In genomic region chr11:68076371-68077042, GRCh38 we compare ENCODE assay signal across 12 cellular contexts. TPM values are rescaled to one million over a fixed set of nuclear protein-coding genes. Genes with fewer than 3 reads are reported as not detected.
DNase-seq lines count a peak whose midpoint lies in the region; ATAC-seq, FAIRE-seq and TF ChIP-seq lines count a peak whose summit lies in the region.
"Had no signal": no experiment of that assay in that cellular context is flagged by ENCODE, and none has a peak within 500 bp of the region (broad histone marks: within the 10 kb centered on the region; RNA-seq: fewer than 3 reads in every experiment).

No MANE protein-coding gene starts in this region.

- peak; percentile 34; the same call in 1 of the 2 replicates for TF ChIP-seq CTCF in BE2C (IDR thresholded peaks at IDR 0.05; ENCODE audit: low read depth, low read length)
- TF ChIP-seq CTCF in HCT116 (IDR thresholded peaks at IDR 0.05 in 2 of 3, conservative IDR thresholded peaks at IDR 0.05 in 1 of 3; ENCODE audit: borderline replicate concordance in 1 of 3, insufficient read depth in 1 of 3, low read depth in 2 of 3, low read length in 2 of 3), result peak in 1 of 3 experiments; percentile 3; a peak in 1 of 6 replicates
- peak; percentile 52 for TF ChIP-seq CTCF in brain microvascular endothelial cell (IDR thresholded peaks at IDR 0.05; ENCODE audit: low read depth, low read length, missing control alignments)
- peak; percentile 80 for TF ChIP-seq CTCF in HepG2 (CRISPR knock-in tag; IDR thresholded peaks at IDR 0.05)

- H3K27me3 ChIP-seq in BE2C, result no peaks in the 10 kb centered on the region
- H3K27me3 ChIP-seq in HCT116 (ENCODE audit: insufficient read depth, low read length), result no peaks in the 10 kb centered on the region
- no peaks in the 10 kb centered on the region for H3K27me3 ChIP-seq in brain microvascular endothelial cell (replicated peaks)
- H3K27me3 ChIP-seq in HepG2 (ENCODE audit: control insufficient read depth in 1 of 2, insufficient read depth in 2 of 2, low read length in 2 of 2), result no peaks in the 10 kb centered on the region
- no peaks in the 10 kb centered on the region for H3K27me3 ChIP-seq in SJCRH30
- H3K27me3 ChIP-seq: MG63 had no signal

- no TSS peak for BruUV-seq in HCT116 (replicated peaks; lab: Mats Ljungman, UMichigan)
- no TSS peak for BruUV-seq in HepG2 (replicated peaks; lab: Mats Ljungman, UMichigan)

- no peak overlapping the region for H3K27ac ChIP-seq in HCT116 (ENCODE audit: low read depth, low read length)
- no peak overlapping the region for H3K27ac ChIP-seq in brain microvascular endothelial cell
- H3K27ac ChIP-seq in HepG2 (ENCODE audit: extremely low read length, insufficient read depth, low read length), result no peak overlapping the region
- no peak overlapping the region for H3K27ac ChIP-seq in SJCRH30

- H3K36me3 ChIP-seq in BE2C (peaks cover 16% of the 10 kb centered on the region), HCT116 (ENCODE audit: control insufficient read depth in 1 of 2, insufficient read depth in 2 of 2, low read length in 2 of 2) (peaks cover 3 to 16% of the 10 kb centered on the region in 2 experiments; a peak in 2 of 4 replicates), brain microvascular endothelial cell (replicated peaks) (no peaks in the 10 kb centered on the region), HepG2 (replicated peaks in 1 of 2; ENCODE audit: control insufficient read depth in 1 of 2, insufficient read depth in 2 of 2, low read length in 2 of 2) (peaks cover 43 to 86% of the 10 kb centered on the region in 2 experiments), SJCRH30 (peaks cover 5% of the 10 kb centered on the region)
- H3K36me3 ChIP-seq: MG63 had no signal

- RAD21 ChIA-PET in HCT116 (lab: Charles Lee; ENCODE audit: low non-redundant PET in 1 of 2, low total read pairs in 2 of 2, uncharacterized antibody in 2 of 2, unreplicated experiment in 2 of 2), result no interaction called here

- no peaks in the 10 kb centered on the region for H3K9me2 ChIP-seq in HCT116 (ENCODE audit: insufficient read depth)

- H3K9me3 ChIP-seq in BE2C (no peaks in the 10 kb centered on the region), HCT116 (ENCODE audit: control insufficient read depth in 1 of 2, insufficient read depth in 1 of 2, low read depth in 1 of 2, low read length in 2 of 2) (no peaks in the 10 kb centered on the region), HepG2 (ENCODE audit: low read length) (no peaks in the 10 kb centered on the region), SJCRH30 (replicated peaks) (no peaks in the 10 kb centered on the region)
- H3K9me3 ChIP-seq: MG63 had no signal

- TF ChIP-seq EP300 in HepG2 (IDR thresholded peaks at IDR 0.05; ENCODE audit: low read depth in 2 of 2, low read length in 2 of 2) (no peak), HepG2 (CRISPR knock-in tag; IDR thresholded peaks at IDR 0.05; ENCODE audit: borderline replicate concordance) (no peak)

- FAIRE-seq in HepG2 (lab: Jason Lieb, UNC), result no peak

- no peak overlapping the region for H3K4me3 ChIP-seq in BE2C (ENCODE audit: low read depth, low read length)
- H3K4me3 ChIP-seq in HCT116 (replicated peaks in 1 of 2; ENCODE audit: low read depth in 1 of 2, low read length in 2 of 2), result no peak overlapping the region
- H3K4me3 ChIP-seq in brain microvascular endothelial cell (ENCODE audit: low read depth, low read length), result no peak overlapping the region
- H3K4me3 ChIP-seq in HepG2 (replicated peaks in 1 of 3; ENCODE audit: insufficient read depth in 1 of 3, low read depth in 2 of 3, low read length in 3 of 3), result no peak overlapping the region
- no peak overlapping the region for H3K4me3 ChIP-seq in SJCRH30
- H3K4me3 ChIP-seq: lung, MG63 had no signal

- POLR2A ChIA-PET in HCT116 (lab: Charles Lee), result no interaction called here
- POLR2A ChIA-PET in HepG2 (lab: Yijun Ruan, JAX), result no interaction called here

- intact Hi-C loops in HCT116 (cut with micrococcal nuclease) (no loop called here), HepG2 (cut with micrococcal nuclease; ENCODE audit: unreplicated experiment) (loop anchor here (5.0 kb wide), 1 partner anchor 131 kb away; no protein-coding TSS in a partner anchor), posterior vena cava (cut with DNase I) (no loop called here)

- 70% methylated on average over 11 of the region's 11 CpGs for WGBS in HepG2 (ENCODE audit: low lambda C conversion rate)

- H3K4me1 ChIP-seq in BE2C (no peaks in the 10 kb centered on the region), HCT116 (ENCODE audit: control insufficient read depth in 1 of 2, insufficient read depth in 2 of 2, low read length in 2 of 2) (no peaks in the 10 kb centered on the region; a peak in 1 of 4 replicates), HepG2 (ENCODE audit: insufficient read depth, low read length) (peaks cover 35% of the 10 kb centered on the region), SJCRH30 (no peaks in the 10 kb centered on the region)

- ATAC-seq in HCT116 (no peak), HepG2 (peak; percentile 69), GM21717 (IDR thresholded peaks at IDR 0.05; ENCODE audit: unreplicated experiment) (no peak)
- ATAC-seq: activated naive CD8-positive, alpha-beta T cell treated with anti-CD3 and anti-CD28 coated beads, Interleukin-2, amount 50 U/mL, for 24 hours had no signal

- CTCF ChIA-PET in HCT116 (lab: Charles Lee), result no interaction called here
- CTCF ChIA-PET in HepG2 (lab: Yijun Ruan, JAX; ENCODE audit: low intra/inter-chr PET ratio, low total read pairs), result interaction anchor here (1.4 kb wide), 1 partner anchor 130 kb away, joined by 5 read pairs; no protein-coding TSS in a partner anchor

- H3K79me2 ChIP-seq in HCT116 (ENCODE audit: insufficient read depth, low read length) (peaks cover 8% of the 10 kb centered on the region; the same call in 1 of the 2 replicates), HepG2 (ENCODE audit: insufficient read depth, low read length) (peaks cover 65% of the 10 kb centered on the region)

- DNase-seq in BE2C (peak; percentile 19), HCT116 (ENCODE audit: low read depth, low spot score) (no peak), brain microvascular endothelial cell (no peak), HepG2 (ENCODE audit: low spot score) (peak; percentile 33), SJCRH30 (no peak), posterior vena cava (ENCODE audit: low spot score) (no peak)
- DNase-seq in activated CD8-positive, alpha-beta memory T cell treated with anti-CD3 and anti-CD28 coated beads for 24 hours, result no peak
- DNase-seq: activated naive CD8-positive, alpha-beta T cell treated with anti-CD3 and anti-CD28 coated beads, Interleukin-2, amount 50 U/mL, for 24 hours; MG63; occipital lobe had no signal

- no peak overlapping the region for H2AFZ ChIP-seq in HCT116 (ENCODE audit: low read depth, low read length, poor library complexity, severe bottlenecking)
- no peak overlapping the region for H2AFZ ChIP-seq in HepG2 (ENCODE audit: low read length)

- TF ChIP-seq POLR2A in HCT116 (IDR thresholded peaks at IDR 0.05; ENCODE audit: borderline replicate concordance, extremely low read depth, insufficient read depth, insufficient read length) (no peak), HepG2 (IDR thresholded peaks at IDR 0.05; ENCODE audit: insufficient read depth in 1 of 2, low read depth in 2 of 2, low read length in 2 of 2) (no peak)

- H3K4me2 ChIP-seq in HCT116 (ENCODE audit: low read length), result no peak overlapping the region
- H3K4me2 ChIP-seq in HepG2 (ENCODE audit: low read depth, low read length), result no peak overlapping the region

- in situ Hi-C loops in brain microvascular endothelial cell (cut with HindIII; ENCODE audit: low pct_ligation_motif_present, low sequenced_read_pairs), result no loop called here
- in situ Hi-C loops in HepG2 (cut with HindIII; ENCODE audit: extremely low pct_ligation_motif_present, low pct_unique_long_range_greater_than_20kb), result loop anchor here (10.0 kb wide), 1 partner anchor 128 kb away; no protein-coding TSS in a partner anchor

- H3K9ac ChIP-seq in HCT116 (ENCODE audit: low read length) (no peak overlapping the region), HepG2 (ENCODE audit: insufficient read depth, low read depth, low read length) (no peak overlapping the region)

- TF ChIP-seq RAD21 in HCT116 (IDR thresholded peaks at IDR 0.05; ENCODE audit: low read depth) (peak; percentile 39; the same call in 1 of the 2 replicates), HepG2 (CRISPR knock-in tag; IDR thresholded peaks at IDR 0.05) (peak; percentile 48)

- H4K20me1 ChIP-seq in HCT116 (ENCODE audit: insufficient read depth), result no peaks in the 10 kb centered on the region; the same call in 1 of the 2 replicates
- peaks cover 19% of the 10 kb centered on the region; the same call in 1 of the 2 replicates for H4K20me1 ChIP-seq in HepG2 (ENCODE audit: insufficient read depth, low read length)

RNA-seq across cellular contexts. Expression of gene TCIRG1, which starts 37.7 kb away (rescaled TPM):
- polyA plus RNA-seq in BE2C (2012; ENCODE audit: insufficient read depth, insufficient read length, low read depth), result 58.1 TPM
- total RNA-seq in HCT116 (2021; ENCODE audit: unreplicated experiment) (101 TPM), HepG2 (2016; rRNA removed; fragmentation: Illumina TruSeq; extraction: Trizol) (9.9 and 48.0 TPM in 2 replicates), posterior vena cava (100 to 1,000 TPM in 1 of 2 donors, 10 to 100 TPM in 1; 80.8 to 105 TPM)
- polyA plus RNA-seq in HCT116 (2012), result 88.7 and 97.2 TPM in 2 replicates
- 10.6 and 10.9 TPM in 2 replicates for total RNA-seq in HepG2 (2016; cell fraction: cytosol; rRNA removed; fragmentation: Illumina TruSeq; extraction: Trizol; ENCODE audit: low read depth)
- 7.6 and 52.5 TPM in 2 replicates for total RNA-seq in HepG2 (2016; cell fraction: insoluble cytoplasmic fraction; rRNA removed; fragmentation: Illumina TruSeq; extraction: Trizol)
- total RNA-seq in HepG2 (2016; cell fraction: membrane; rRNA removed; fragmentation: Illumina TruSeq; extraction: Trizol), result 8.3 and 8.4 TPM in 2 replicates
- 57.2 and 73.6 TPM in 2 replicates for total RNA-seq in HepG2 (2016; cell fraction: nucleus; rRNA removed; fragmentation: Illumina TruSeq; extraction: Trizol)
- 69.6 and 97.2 TPM in 2 replicates for polyA plus RNA-seq in HepG2 (2011; rRNA removed)
- 25.1 and 41.9 TPM in 2 replicates for polyA plus RNA-seq in HepG2 (2011; cell fraction: cytosol; rRNA removed)
- 1,399 and 1,906 TPM in 2 replicates for polyA plus RNA-seq in HepG2 (2011; cell fraction: nucleus; rRNA removed)
- 23.6 and 37.0 TPM in 2 replicates for polyA plus RNA-seq in HepG2 (2012)
- 3.6 and 4.6 TPM in 2 replicates for polyA plus RNA-seq in HepG2 (2016; cell fraction: cytosol; fragmentation: Illumina TruSeq; extraction: Trizol; ENCODE audit: low read depth)
- polyA plus RNA-seq in HepG2 (2016; cell fraction: insoluble cytoplasmic fraction; fragmentation: Illumina TruSeq; extraction: Trizol; ENCODE audit: low read depth), result 7.3 and 10.3 TPM in 2 replicates
- polyA plus RNA-seq in HepG2 (2016; cell fraction: membrane; fragmentation: Illumina TruSeq; extraction: Trizol; ENCODE audit: low read depth), result 5.5 and 6.6 TPM in 2 replicates
- polyA plus RNA-seq in HepG2 (2016; cell fraction: nucleus; fragmentation: Illumina TruSeq; extraction: Trizol; ENCODE audit: insufficient read depth, low read depth), result 176 and 189 TPM in 2 replicates
- polyA minus RNA-seq in HepG2 (2011; rRNA and poly(A)+ RNA removed; ENCODE audit: low replicate concordance), result 49.2 and 98.2 TPM in 2 replicates
- 22.7 and 28.6 TPM in 2 replicates for polyA minus RNA-seq in HepG2 (2011; cell fraction: cytosol; rRNA and poly(A)+ RNA removed)
- polyA minus RNA-seq in HepG2 (2011; cell fraction: nucleus; rRNA and poly(A)+ RNA removed), result 100 and 121 TPM in 2 replicates
- 2.7 and 6.1 TPM in 2 replicates for total RNA-seq in SJCRH30 (2014; rRNA removed; shearing (Covaris generic))

RNA-seq across cellular contexts. Expression of gene CHKA, which starts 44.7 kb away (rescaled TPM):
- polyA plus RNA-seq in BE2C (2012; ENCODE audit: insufficient read depth, insufficient read length, low read depth), result 39.6 TPM
- total RNA-seq in HCT116 (2021; ENCODE audit: unreplicated experiment) (33.1 TPM), HepG2 (2016; rRNA removed; fragmentation: Illumina TruSeq; extraction: Trizol) (83.6 and 92.7 TPM in 2 replicates), posterior vena cava (10 to 100 TPM; 10.9 to 13.8 TPM)
- 12.6 and 15.6 TPM in 2 replicates for polyA plus RNA-seq in HCT116 (2012)
- total RNA-seq in HepG2 (2016; cell fraction: cytosol; rRNA removed; fragmentation: Illumina TruSeq; extraction: Trizol; ENCODE audit: low read depth), result 19.2 and 23.2 TPM in 2 replicates
- 87.5 and 87.8 TPM in 2 replicates for total RNA-seq in HepG2 (2016; cell fraction: insoluble cytoplasmic fraction; rRNA removed; fragmentation: Illumina TruSeq; extraction: Trizol)
- 52.5 and 57.2 TPM in 2 replicates for total RNA-seq in HepG2 (2016; cell fraction: membrane; rRNA removed; fragmentation: Illumina TruSeq; extraction: Trizol)
- total RNA-seq in HepG2 (2016; cell fraction: nucleus; rRNA removed; fragmentation: Illumina TruSeq; extraction: Trizol), result 127 and 148 TPM in 2 replicates
- 61.1 and 71.6 TPM in 2 replicates for polyA plus RNA-seq in HepG2 (2011; rRNA removed)
- polyA plus RNA-seq in HepG2 (2011; cell fraction: cytosol; rRNA removed), result 53.1 and 55.7 TPM in 2 replicates
- polyA plus RNA-seq in HepG2 (2011; cell fraction: nucleus; rRNA removed), result 87.9 and 97.8 TPM in 2 replicates
- 57.3 and 69.6 TPM in 2 replicates for polyA plus RNA-seq in HepG2 (2012)
- polyA plus RNA-seq in HepG2 (2016; cell fraction: cytosol; fragmentation: Illumina TruSeq; extraction: Trizol; ENCODE audit: low read depth), result 17.1 and 18.4 TPM in 2 replicates
- polyA plus RNA-seq in HepG2 (2016; cell fraction: insoluble cytoplasmic fraction; fragmentation: Illumina TruSeq; extraction: Trizol; ENCODE audit: low read depth), result 91.8 and 101 TPM in 2 replicates
- polyA plus RNA-seq in HepG2 (2016; cell fraction: membrane; fragmentation: Illumina TruSeq; extraction: Trizol; ENCODE audit: low read depth), result 34.6 and 36.0 TPM in 2 replicates
- 309 and 329 TPM in 2 replicates for polyA plus RNA-seq in HepG2 (2016; cell fraction: nucleus; fragmentation: Illumina TruSeq; extraction: Trizol; ENCODE audit: insufficient read depth, low read depth)
- 46.2 and 97.9 TPM in 2 replicates for polyA minus RNA-seq in HepG2 (2011; rRNA and poly(A)+ RNA removed; ENCODE audit: low replicate concordance)
- polyA minus RNA-seq in HepG2 (2011; cell fraction: cytosol; rRNA and poly(A)+ RNA removed), result 41.1 and 41.4 TPM in 2 replicates
- polyA minus RNA-seq in HepG2 (2011; cell fraction: nucleus; rRNA and poly(A)+ RNA removed), result 84.0 and 96.3 TPM in 2 replicates
- total RNA-seq in SJCRH30 (2014; rRNA removed; shearing (Covaris generic)), result 32.6 and 37.1 TPM in 2 replicates

RNA-seq across cellular contexts. Expression of gene NDUFS8, which starts 46.0 kb away (rescaled TPM):
- polyA plus RNA-seq in BE2C (2012; ENCODE audit: insufficient read depth, insufficient read length, low read depth), result 610 TPM
- total RNA-seq in HCT116 (2021; ENCODE audit: unreplicated experiment) (189 TPM), HepG2 (2016; rRNA removed; fragmentation: Illumina TruSeq; extraction: Trizol) (120 and 158 TPM in 2 replicates), posterior vena cava (100 to 1,000 TPM in 1 of 2 donors, 10 to 100 TPM in 1; 95.3 to 101 TPM)
- polyA plus RNA-seq in HCT116 (2012), result 245 and 268 TPM in 2 replicates
- total RNA-seq in HepG2 (2016; cell fraction: cytosol; rRNA removed; fragmentation: Illumina TruSeq; extraction: Trizol; ENCODE audit: low read depth), result 120 and 122 TPM in 2 replicates
- total RNA-seq in HepG2 (2016; cell fraction: insoluble cytoplasmic fraction; rRNA removed; fragmentation: Illumina TruSeq; extraction: Trizol), result 111 and 153 TPM in 2 replicates
- total RNA-seq in HepG2 (2016; cell fraction: membrane; rRNA removed; fragmentation: Illumina TruSeq; extraction: Trizol), result 119 and 125 TPM in 2 replicates
- total RNA-seq in HepG2 (2016; cell fraction: nucleus; rRNA removed; fragmentation: Illumina TruSeq; extraction: Trizol), result 68.1 and 87.4 TPM in 2 replicates
- polyA plus RNA-seq in HepG2 (2011; rRNA removed), result 96.7 and 101 TPM in 2 replicates
- polyA plus RNA-seq in HepG2 (2011; cell fraction: cytosol; rRNA removed), result 77.4 and 163 TPM in 2 replicates
- polyA plus RNA-seq in HepG2 (2011; cell fraction: nucleus; rRNA removed), result 142 and 151 TPM in 2 replicates
- polyA plus RNA-seq in HepG2 (2012), result 65.2 and 96.9 TPM in 2 replicates
- polyA plus RNA-seq in HepG2 (2016; cell fraction: cytosol; fragmentation: Illumina TruSeq; extraction: Trizol; ENCODE audit: low read depth), result 109 and 135 TPM in 2 replicates
- 108 and 124 TPM in 2 replicates for polyA plus RNA-seq in HepG2 (2016; cell fraction: insoluble cytoplasmic fraction; fragmentation: Illumina TruSeq; extraction: Trizol; ENCODE audit: low read depth)
- 110 and 125 TPM in 2 replicates for polyA plus RNA-seq in HepG2 (2016; cell fraction: membrane; fragmentation: Illumina TruSeq; extraction: Trizol; ENCODE audit: low read depth)
- 158 and 161 TPM in 2 replicates for polyA plus RNA-seq in HepG2 (2016; cell fraction: nucleus; fragmentation: Illumina TruSeq; extraction: Trizol; ENCODE audit: insufficient read depth, low read depth)
- polyA minus RNA-seq in HepG2 (2011; rRNA and poly(A)+ RNA removed; ENCODE audit: low replicate concordance), result 172 and 212 TPM in 2 replicates
- 66.2 and 72.5 TPM in 2 replicates for polyA minus RNA-seq in HepG2 (2011; cell fraction: cytosol; rRNA and poly(A)+ RNA removed)
- polyA minus RNA-seq in HepG2 (2011; cell fraction: nucleus; rRNA and poly(A)+ RNA removed), result 33.6 and 40.9 TPM in 2 replicates
- total RNA-seq in SJCRH30 (2014; rRNA removed; shearing (Covaris generic)), result 77.7 and 103 TPM in 2 replicates

Comparison
In these comparisons a context has a peak if more than half of its experiments do, and no peak if none do; other contexts are left out.
1. DNase-seq: peak in BE2C (single experiment) and HepG2 (single experiment); none in HCT116 (single experiment), brain microvascular endothelial cell (single experiment), SJCRH30 (0 of 2), activated CD8-positive, alpha-beta memory T cell treated with anti-CD3 and anti-CD28 coated beads for 24 hours (single experiment) and posterior vena cava (single experiment).